ENCODE assay signal across 2 cellular contexts in genomic region chr19:8385103-8385502, GRCh38. TPM values are rescaled to one million over a fixed set of nuclear protein-coding genes. Genes with fewer than 3 reads are reported as not detected.
"Had no signal": no experiment of that assay in that cellular context is flagged by ENCODE, and none has a peak within 500 bp of the region (broad histone marks: within the 10 kb centered on the region; RNA-seq: fewer than 3 reads in every experiment).

No MANE protein-coding gene starts in this region.

RNA-seq across cellular contexts. Expression of gene ANGPTL4, which starts 21.1 kb away (rescaled TPM):
- total RNA-seq: activated B cell treated with CpG ODN at 0.5 μM for 24 hours had no signal

RNA-seq across cellular contexts. Expression of gene KANK3, which starts 42.0 kb away (rescaled TPM):
- total RNA-seq: SJSA1 had no signal
